Comparison of ENCODE assay signal across 10 cellular contexts in genomic region chr4:135418353-135418752, GRCh38.
A peak's percentile ranks its signal among the peaks of the same experiment; 100 is the strongest.
DNase-seq lines count a peak whose midpoint lies in the region; ATAC-seq, FAIRE-seq and TF ChIP-seq lines count a peak whose summit lies in the region.
"Had no signal": no experiment of that assay in that cellular context is flagged by ENCODE, and none has a peak within 500 bp of the region (broad histone marks: within the 10 kb centered on the region; RNA-seq: fewer than 3 reads in every experiment).

No MANE protein-coding gene starts in this region.

- H3K18ac ChIP-seq in H1 (ENCODE audit: extremely low read depth, low read length) = no peak overlapping the region

- no peaks in the 10 kb centered on the region for H3K79me1 ChIP-seq in H1 (ENCODE audit: low read depth, low read length)

- no peak overlapping the region for H2AK5ac ChIP-seq in H1 (ENCODE audit: low read depth, low read length)

- H4K20me1 ChIP-seq in KMS-11 (ENCODE audit: insufficient read depth) (no peaks in the 10 kb centered on the region), H1 (replicated peaks in 1 of 2; ENCODE audit: control insufficient read depth in 1 of 2, insufficient read depth in 2 of 2, low read length in 2 of 2) (no peaks in the 10 kb centered on the region)

- 20% methylated on average over 1 of the region's 1 CpG for WGBS in A549 (ENCODE audit: missing lambda C conversion rate)
- 86% methylated on average over 1 of the region's 1 CpG; no CpG with 5 or more reads in 1 of the 2 experiments for WGBS in H1 (ENCODE audit: extremely low coverage in 1 of 2, insufficient coverage in 1 of 2, insufficient read length in 1 of 2, insufficient replicate concordance in 2 of 2, low coverage in 1 of 2, low lambda C conversion rate in 2 of 2, missing lambda C conversion rate in 1 of 2), 2 experiments
- WGBS in transverse colon (ENCODE audit: low coverage in 1 of 2), 2 donors = 79 to 100% methylated on average over 1 of the region's 1 CpG

- CTCF ChIA-PET in A549 (lab: Yijun Ruan, JAX) = no interaction called here
- CTCF ChIA-PET in H1 (lab: Charles Lee; ENCODE audit: partially characterized antibody) = interaction anchor here (0.6 to 2.5 kb wide), 15 partner anchors 10 to 388 kb away, joined by 3 to 14 read pairs (median 3); no protein-coding TSS in a partner anchor

- H3K4me3 ChIP-seq in A549 = no peak overlapping the region
- H3K4me3 ChIP-seq in KMS-11 (IDR thresholded peaks at IDR 0.05; ENCODE audit: insufficient read depth, low read depth, low read length) = no peak overlapping the region
- H3K4me3 ChIP-seq in H1 (ENCODE audit: extremely low read depth in 1 of 4, insufficient read depth in 2 of 4, low read depth in 3 of 4, low read length in 4 of 4) = no peak overlapping the region
- no peak overlapping the region for H3K4me3 ChIP-seq in tibial artery
- no peak overlapping the region for H3K4me3 ChIP-seq in transverse colon

- no peak overlapping the region for H2BK120ac ChIP-seq in H1 (replicated peaks; ENCODE audit: low read depth, low read length)

- intact Hi-C loops in tibial artery (cut with DNase I; ENCODE audit: low total_unique reads) = no loop called here
- intact Hi-C loops in transverse colon (cut with DNase I; ENCODE audit: low total_unique reads) = no loop called here

- FAIRE-seq in A549 (lab: Jason Lieb, UNC) (no peak), H1 (lab: Jason Lieb, UNC) (peak; percentile 91)

- 0 out of 6 replicates have a peak, but pooled peaks of 1 of the 2 experiments have one; percentile 49 for ATAC-seq in A549
- ATAC-seq in GM18511 (IDR thresholded peaks at IDR 0.05; ENCODE audit: unreplicated experiment) = peak; percentile 77

- H3K4ac ChIP-seq in H1 (replicated peaks; ENCODE audit: insufficient read length, low read depth, low read length) = no peak overlapping the region

- H3K27me3 ChIP-seq in KMS-11 (ENCODE audit: insufficient read depth, low read depth) (no peaks in the 10 kb centered on the region), H1 (replicated peaks in 1 of 4; ENCODE audit: control insufficient read depth in 3 of 4, extremely low read depth in 1 of 4, insufficient read depth in 3 of 4, low read length in 3 of 4) (no peaks in the 10 kb centered on the region), tibial artery (no peaks in the 10 kb centered on the region), transverse colon (no peaks in the 10 kb centered on the region)

- no peaks in the 10 kb centered on the region for H3K79me2 ChIP-seq in KMS-11 (ENCODE audit: insufficient read depth, low read depth)
- no peaks in the 10 kb centered on the region for H3K79me2 ChIP-seq in H1 (ENCODE audit: control insufficient read depth in 1 of 2, insufficient read depth in 2 of 2, low read length in 2 of 2)

- no peak overlapping the region for H3K23ac ChIP-seq in H1 (ENCODE audit: insufficient read length)

- H2AFZ ChIP-seq in KMS-11 (ENCODE audit: low read depth) = no peak overlapping the region
- no peak overlapping the region for H2AFZ ChIP-seq in H1 (ENCODE audit: low read length)

- in situ Hi-C loops in transverse colon (cut with MboI; ENCODE audit: low pct_ligation_motif_present in 1 of 4, low pct_unique_long_range_greater_than_20kb in 1 of 4, low sequenced_read_pairs in 3 of 4) = no loop called here

- H3K9me3 ChIP-seq in A549 = no peaks in the 10 kb centered on the region
- H3K9me3 ChIP-seq in H1 (ENCODE audit: insufficient read depth in 2 of 2, low read depth in 1 of 2, low read length in 1 of 2) = no peaks in the 10 kb centered on the region
- no peaks in the 10 kb centered on the region for H3K9me3 ChIP-seq in tibial artery
- H3K9me3 ChIP-seq in transverse colon = no peaks in the 10 kb centered on the region

- H3K56ac ChIP-seq in H1 (replicated peaks; ENCODE audit: insufficient read length, low read depth, low read length) = no peak overlapping the region

- no peak overlapping the region for H3K14ac ChIP-seq in H1 (ENCODE audit: insufficient read length)

- POLR2A ChIA-PET in A549 (lab: Yijun Ruan, JAX) (no interaction called here), H1 (lab: Charles Lee; ENCODE audit: partially characterized antibody) (no interaction called here)

- TF ChIP-seq RAD21 in A549 (conservative IDR thresholded peaks at IDR 0.05 in 1 of 2, IDR thresholded peaks at IDR 0.05 in 1 of 2) = peak; percentile 13 to 22; a peak in 1 of 5 replicates
- TF ChIP-seq RAD21 in H1 (IDR thresholded peaks at IDR 0.05 in 1 of 2, conservative IDR thresholded peaks at IDR 0.05 in 1 of 2; ENCODE audit: low read depth in 2 of 2, low read length in 2 of 2) = peak; percentile 67 to 72

- TF ChIP-seq POLR2A in A549 (IDR thresholded peaks at IDR 0.05; ENCODE audit: low read length) = no peak
- no peak for TF ChIP-seq POLR2A in H1 (IDR thresholded peaks at IDR 0.05; ENCODE audit: control extremely low read depth in 1 of 2, low read depth in 2 of 2, low read length in 2 of 2)
- TF ChIP-seq POLR2A in transverse colon (IDR thresholded peaks at IDR 0.05) = no peak

- no peak overlapping the region for H4K5ac ChIP-seq in H1 (ENCODE audit: insufficient read length, low read depth, low read length)

- H3K4me2 ChIP-seq in A549 = no peak overlapping the region
- no peak overlapping the region for H3K4me2 ChIP-seq in KMS-11
- H3K4me2 ChIP-seq in H1 (ENCODE audit: insufficient read depth in 1 of 2, low read depth in 2 of 2, low read length in 2 of 2) = no peak overlapping the region

- no peak overlapping the region for H4K91ac ChIP-seq in H1 (replicated peaks; ENCODE audit: insufficient read length, low read length)

- DNase-seq in A549 (ENCODE audit: low read depth in 1 of 2, low spot score in 1 of 2) (peak in 1 of 2 experiments; percentile 13), H1 (ENCODE audit: low read depth in 1 of 2, low spot score in 2 of 2) (no peak), tibial artery (no peak), activated T-cell treated with anti-CD3 and anti-CD28 coated beads for 4 hours (no peak), transverse colon (no peak)
- no peak for DNase-seq in activated naive CD4-positive, alpha-beta T cell treated with anti-CD3 and anti-CD28 coated beads, Interleukin-2, amount 50 U/mL, for 16 hours
- DNase-seq: midbrain, NCI-H1436 treated with DMSO at 0.1 percent for 48 hours had no signal

- H2BK15ac ChIP-seq in H1 (ENCODE audit: low read length) = no peak overlapping the region

- H3K27ac ChIP-seq in A549 (no peak overlapping the region), KMS-11 (no peak overlapping the region), H1 (ENCODE audit: low read depth, low read length) (no peak overlapping the region), tibial artery (no peak overlapping the region), transverse colon (no peak overlapping the region)

- H3K9ac ChIP-seq in KMS-11 (no peak overlapping the region), H1 (replicated peaks in 1 of 4; ENCODE audit: extremely low read depth in 1 of 4, low read depth in 3 of 4, low read length in 3 of 4) (no peak overlapping the region)

- H3K23me2 ChIP-seq in H1 (ENCODE audit: low read depth, low read length) = no peaks in the 10 kb centered on the region; the same call in 1 of the 2 replicates

- no peak overlapping the region for H4K8ac ChIP-seq in H1 (ENCODE audit: extremely low read depth, insufficient read depth, low read length)

- TF ChIP-seq CTCF in A549 (IDR thresholded peaks at IDR 0.05) = peak; percentile 15; the same call in 1 of the 3 replicates
- TF ChIP-seq CTCF in KMS-11 (conservative IDR thresholded peaks at IDR 0.05; ENCODE audit: low read depth, low read length) = peak; percentile 55
- peak in 2 of 3 experiments; percentile 44 to 70; a peak in 2 of 4 replicates for TF ChIP-seq CTCF in H1 (IDR thresholded peaks at IDR 0.05; ENCODE audit: control extremely low read depth in 1 of 3, insufficient read depth in 1 of 3, low read depth in 1 of 3, low read length in 3 of 3)
- TF ChIP-seq CTCF in tibial artery (IDR thresholded peaks at IDR 0.05) = no peak
- TF ChIP-seq CTCF in transverse colon (IDR thresholded peaks at IDR 0.05) = no peak

- TF ChIP-seq EP300 in A549 (IDR thresholded peaks at IDR 0.05) (no peak), H1 (IDR thresholded peaks at IDR 0.05; ENCODE audit: borderline replicate concordance in 1 of 2, low read depth in 2 of 2, low read length in 2 of 2) (no peak), transverse colon (IDR thresholded peaks at IDR 0.05; ENCODE audit: low read depth) (no peak)

- H2BK12ac ChIP-seq in H1 (ENCODE audit: low read depth, low read length) = no peak overlapping the region

- H2BK5ac ChIP-seq in H1 (ENCODE audit: low read depth, low read length) = no peak overlapping the region

- H2BK20ac ChIP-seq in H1 (ENCODE audit: low read length) = no peak overlapping the region

- H3K36me3 ChIP-seq in KMS-11 (ENCODE audit: insufficient read depth) (no peaks in the 10 kb centered on the region), H1 (ENCODE audit: control insufficient read depth in 2 of 4, insufficient read depth in 4 of 4, low read length in 3 of 4) (no peaks in the 10 kb centered on the region), tibial artery (no peaks in the 10 kb centered on the region), transverse colon (no peaks in the 10 kb centered on the region)

- H3K4me1 ChIP-seq in A549 (no peaks in the 10 kb centered on the region), KMS-11 (ENCODE audit: low read depth, poor library complexity, severe bottlenecking) (no peaks in the 10 kb centered on the region), H1 (replicated peaks in 1 of 4; ENCODE audit: control insufficient read depth in 3 of 4, insufficient read depth in 4 of 4, low read length in 3 of 4) (no peaks in the 10 kb centered on the region), tibial artery (no peaks in the 10 kb centered on the region), transverse colon (no peaks in the 10 kb centered on the region)

TF ChIP-seq in A549, 52 proteins besides CTCF, POLR2A, EP300 and RAD21 (continues in another document):
- TF ChIP-seq ELK1 (IDR thresholded peaks at IDR 0.05; ENCODE audit: low read depth, low read length) = no peak

TF ChIP-seq in H1, 55 proteins besides CTCF, POLR2A, EP300 and RAD21:
- TF ChIP-seq CBX8 (IDR thresholded peaks at IDR 0.05; ENCODE audit: borderline replicate concordance, low read depth, low read length) (no peak), E2F6 (IDR thresholded peaks at IDR 0.05) (no peak), SIX5 (IDR thresholded peaks at IDR 0.05; ENCODE audit: low read depth, low read length) (no peak)

Comparison
In these comparisons a context has a peak if more than half of its experiments do, and no peak if none do; other contexts are left out.
1. CTCF ChIP-seq: peak in A549 (single experiment), KMS-11 (single experiment) and H1 (2 of 3); none in tibial artery (0 of 2) and transverse colon (0 of 5).
2. Of the 18 proteins assayed by ChIP-seq in both H1 and A549: peak only in H1: none; only in A549: none; in both: CTCF and RAD21; in neither: 16.